10 cellular contexts compared by ENCODE assay signal in the genomic region with DNA sequence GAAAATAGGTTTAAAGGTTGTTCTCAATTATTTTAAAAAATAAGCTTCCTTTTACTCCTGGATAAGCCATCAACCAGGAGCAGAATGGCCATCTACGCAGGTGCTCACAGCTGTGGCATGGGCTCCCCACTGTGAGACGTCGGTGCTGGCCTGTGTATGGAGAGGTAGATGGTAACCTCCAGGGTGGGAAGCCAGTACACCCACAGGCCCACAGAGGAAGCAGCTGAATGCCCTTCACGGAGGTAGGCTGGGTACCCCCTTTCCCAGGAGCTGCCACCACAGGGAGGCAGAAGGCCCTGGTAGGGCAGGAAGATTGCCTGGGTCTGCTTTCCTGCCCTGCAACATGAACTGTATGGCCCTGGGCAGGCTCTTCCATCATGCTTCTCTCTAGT. TPM values are rescaled to one million over a fixed set of nuclear protein-coding genes. Genes with fewer than 3 reads are reported as not detected.
"Had no signal": no experiment of that assay in that cellular context is flagged by ENCODE, and none has a peak within 500 bp of the region (broad histone marks: within the 10 kb centered on the region; RNA-seq: fewer than 3 reads in every experiment).

No MANE protein-coding gene starts in this region.

RNA-seq across cellular contexts. Expression of a gene that starts 30.4 kb away (rescaled TPM):
- total RNA-seq: activated CD4-positive, alpha-beta memory T cell treated with anti-CD3 and anti-CD28 coated beads, Interleukin-2, amount 10 ng/mL, durations not matched to agents 7 days and 5 days; cardiac muscle cell; glomerular endothelial cell; left ventricle myocardium superior; mucosa of gallbladder; natural killer cell; skeletal muscle tissue; suprapubic skin; upper lobe of left lung had no signal
- polyA plus RNA-seq: cardiac muscle cell, keratinocyte had no signal
